ENCODE assay signal across 30 cellular contexts in genomic region chr10:129615381-129615780, GRCh38.
"Had no signal": no experiment of that assay in that cellular context is flagged by ENCODE, and none has a peak within 500 bp of the region (broad histone marks: within the 10 kb centered on the region; RNA-seq: fewer than 3 reads in every experiment).

No MANE protein-coding gene starts in this region.

- H3K4me2 ChIP-seq: KMS-11, PC-9 had no signal

- DNase-seq: Kasumi-1, MG63, NCI-H1048, NCI-H1092 treated with DMSO at 0.1 percent for 48 hours, NCI-H1105 treated with DMSO at 0.1 percent for 48 hours, NCI-H1417, NCI-H1436, NCI-H146, NCI-H1694, NCI-H187, NCI-H1930, NCI-H2029 treated with DMSO at 0.1 percent for 48 hours, NCI-H2081 treated with DMSO at 0.1 percent for 48 hours, NCI-H2107, NCI-H2171, NCI-H226, NCI-H446 treated with DMSO at 0.1 percent for 48 hours, NCI-H510A, NCI-H524, NCI-H526, NCI-H69, NCI-H748 treated with DMSO at 0.1 percent for 48 hours, NCI-H82, PC-9, SHP77, SIG-M5, SJCRH30 had no signal

- H3K9me3 ChIP-seq: MG63, SJCRH30 had no signal

- H2AFZ ChIP-seq: PC-9 had no signal

- H3K27ac ChIP-seq: KMS-11, PC-9, RWPE1, SJCRH30, SK-N-MC had no signal

- H3K36me3 ChIP-seq: MG63, SJCRH30 had no signal

- H3K4me1 ChIP-seq: SJCRH30 had no signal

- H3K27me3 ChIP-seq: MG63, SJCRH30 had no signal

- H3K9ac ChIP-seq: KMS-11 had no signal

- H3K4me3 ChIP-seq: MG63, PC-9, SJCRH30, SK-N-MC had no signal
